Comparison of ENCODE assay signal across 11 cellular contexts in genomic region chr1:222616535-222616934, GRCh38. TPM values are rescaled to one million over a fixed set of nuclear protein-coding genes. Genes with fewer than 3 reads are reported as not detected.
DNase-seq lines count a peak whose midpoint lies in the region; ATAC-seq, FAIRE-seq and TF ChIP-seq lines count a peak whose summit lies in the region.
"Had no signal": no experiment of that assay in that cellular context is flagged by ENCODE, and none has a peak within 500 bp of the region (broad histone marks: within the 10 kb centered on the region; RNA-seq: fewer than 3 reads in every experiment).

No MANE protein-coding gene starts in this region.

- no peaks in the 10 kb centered on the region for H3K9me3 Mint-ChIP-seq in neural crest cell

- no peaks in the 10 kb centered on the region for H3K9me3 ChIP-seq in MG63
- H3K9me3 ChIP-seq: SJCRH30 had no signal

- H3K27ac Mint-ChIP-seq in neural crest cell (ENCODE audit: unreplicated experiment), result no peak overlapping the region

- peaks cover 53% of the 10 kb centered on the region for H3K27me3 Mint-ChIP-seq in neural crest cell (ENCODE audit: low read depth)

- H3K27me3 ChIP-seq in MG63, result peaks cover 13% of the 10 kb centered on the region
- H3K27me3 ChIP-seq: SJCRH30 had no signal

- peak overlapping the region; percentile 90 for H3K4me3 Mint-ChIP-seq in neural crest cell

- H3K4me3 ChIP-seq in MG63 (no peak overlapping the region), epithelial cell of proximal tubule (ENCODE audit: low read depth, low read length) (no peak overlapping the region)

- TF ChIP-seq CTCF in D721Med (IDR thresholded peaks at IDR 0.05; ENCODE audit: insufficient read depth, missing control alignments) (no peak), epithelial cell of proximal tubule (conservative IDR thresholded peaks at IDR 0.05; ENCODE audit: low read depth, low read length) (no peak), neural crest cell (conservative IDR thresholded peaks at IDR 0.05) (no peak)

- 0 out of 2 replicates have a peak, but pooled peaks cover 4% of the 10 kb centered on the region for H3K36me3 ChIP-seq in MG63

- FAIRE-seq in D721Med (lab: Jason Lieb, UNC), result peak; percentile 67
- FAIRE-seq: GM12892 had no signal

- ATAC-seq in GM18861 (IDR thresholded peaks at IDR 0.05; ENCODE audit: unreplicated experiment) (no peak), HG02588 (IDR thresholded peaks at IDR 0.05; ENCODE audit: unreplicated experiment) (no peak)

- no peak for DNase-seq in D721Med (ENCODE audit: insufficient read length, low spot score)
- peak; percentile 54 for DNase-seq in MG63
- peak; percentile 61 for DNase-seq in epithelial cell of proximal tubule (ENCODE audit: low read depth)
- DNase-seq in neural crest cell (ENCODE audit: low read depth, low spot score), result no peak
- no peak for DNase-seq in NCI-H774 (lab: John Stamatoyannopoulos, UW)
- no peak for DNase-seq in HPDE6-E6E7 (ENCODE audit: extremely low spot score)
- DNase-seq: stimulated activated CD4-positive, alpha-beta T cell treated with anti-CD3 and anti-CD28 coated beads, Interleukin-1b, Interleukin-23, amount 100 ng/mL, for 48 hours had no signal

- no peaks in the 10 kb centered on the region for H3K36me3 Mint-ChIP-seq in neural crest cell (ENCODE audit: low read depth)

- H3K4me1 Mint-ChIP-seq in neural crest cell, result peaks cover 20% of the 10 kb centered on the region

RNA-seq across cellular contexts. Expression of gene MIA3, which starts 1.4 kb away (rescaled TPM):
- 18.2 and 22.4 TPM in 2 replicates for total RNA-seq in MG63 (2014; rRNA removed; shearing (Covaris generic); ENCODE audit: low replicate concordance)
- total RNA-seq in epithelial cell of proximal tubule (11.8 and 34.6 TPM in 2 replicates), neural crest cell (56.5 and 57.5 TPM in 2 replicates)

RNA-seq across cellular contexts. Expression of gene TAF1A, which starts 26.8 kb away (rescaled TPM):
- total RNA-seq in MG63 (2014; rRNA removed; shearing (Covaris generic); ENCODE audit: low replicate concordance), result 9.7 and 17.2 TPM in 2 replicates
- 10.5 and 10.6 TPM in 2 replicates for total RNA-seq in epithelial cell of proximal tubule
- 19.7 and 22.7 TPM in 2 replicates for total RNA-seq in neural crest cell

Comparison
In these comparisons a context has a peak if more than half of its experiments do, and no peak if none do; other contexts are left out.
1. DNase-seq: peak in MG63 (single experiment) and epithelial cell of proximal tubule (single experiment); none in D721Med (single experiment), neural crest cell (single experiment), NCI-H774 (single experiment) and HPDE6-E6E7 (single experiment).